Comparison of ENCODE assay signal across 8 cellular contexts in the genomic region with DNA sequence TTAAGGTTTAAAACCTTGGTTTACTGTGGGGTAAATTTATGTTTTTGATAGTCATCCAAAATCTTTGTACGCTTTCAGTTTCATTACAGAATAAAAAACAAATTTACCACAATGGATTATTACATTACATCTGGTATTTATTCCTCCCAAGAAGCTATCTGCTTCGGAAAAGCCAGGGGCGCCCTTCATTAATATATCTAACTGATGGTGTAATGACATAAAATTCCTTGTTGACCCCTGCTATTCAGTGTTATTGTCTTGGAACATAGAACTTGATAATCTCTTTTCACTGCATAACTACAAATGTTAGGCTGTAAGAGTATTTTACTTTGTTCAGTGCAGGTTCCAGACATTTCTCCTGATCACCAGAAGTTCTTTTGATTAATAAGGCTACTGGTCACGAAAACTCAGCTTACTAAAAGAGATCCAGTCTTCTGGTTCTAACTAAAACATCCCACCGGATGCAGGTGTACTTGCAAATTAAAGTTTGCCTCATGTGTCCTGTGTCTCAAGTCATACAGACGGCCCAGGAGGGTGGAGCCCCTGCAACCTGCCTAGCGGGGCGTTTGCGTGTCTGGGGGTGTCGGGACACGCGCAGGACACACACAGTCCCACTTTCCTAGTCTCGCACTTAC. TPM values are rescaled to one million over a fixed set of nuclear protein-coding genes. Genes with fewer than 3 reads are reported as not detected.
A peak's percentile ranks its signal among the peaks of the same experiment; 100 is the strongest.
DNase-seq lines count a peak whose midpoint lies in the region; ATAC-seq and TF ChIP-seq lines count a peak whose summit lies in the region.

No MANE protein-coding gene starts in this region.

- H3K36me3 Mint-ChIP-seq in activated CD4-positive, alpha-beta T cell treated with anti-CD3 and anti-CD28 coated beads for 36 hours (ENCODE audit: low read depth), result no peaks in the 10 kb centered on the region
- H3K36me3 Mint-ChIP-seq in activated CD8-positive, alpha-beta T cell treated with anti-CD3 and anti-CD28 coated beads, Interleukin-2, amount 10 ng/mL, durations not matched to agents 7 days and 5 days (ENCODE audit: low read depth), result no peaks in the 10 kb centered on the region

- CTCF ChIA-PET in activated CD4-positive, alpha-beta T cell treated with anti-CD3 and anti-CD28 coated beads for 36 hours (lab: Charles Lee), result interaction anchor here (0.8 to 2.4 kb wide), 3 partner anchors 74 to 249 kb away, joined by 3 to 7 read pairs (median 4); no protein-coding TSS in a partner anchor
- CTCF ChIA-PET in activated CD8-positive, alpha-beta T cell treated with anti-CD3 and anti-CD28 coated beads, Interleukin-2, amount 10 ng/mL, durations not matched to agents 7 days and 5 days (lab: Charles Lee), result interaction anchor here (0.8 to 8.7 kb wide), 16 partner anchors 10 to 287 kb away, joined by 3 to 57 read pairs (median 4); no protein-coding TSS in a partner anchor

- 2% methylated on average over 13 of the region's 13 CpGs for WGBS in testis, 2 donors

- H3K36me3 ChIP-seq in iPS-20b (ENCODE audit: insufficient read depth, low read depth, low read length) (no peaks in the 10 kb centered on the region), testis (ENCODE audit: low read depth, missing control alignments) (no peaks in the 10 kb centered on the region)

- H3K9me3 ChIP-seq in iPS-20b (ENCODE audit: insufficient read depth, low read depth, low read length), result no peaks in the 10 kb centered on the region
- H3K9me3 ChIP-seq in testis, result no peaks in the 10 kb centered on the region

- H3K27ac Mint-ChIP-seq in activated CD4-positive, alpha-beta T cell treated with anti-CD3 and anti-CD28 coated beads for 36 hours, result peak overlapping the region; percentile 95
- peak overlapping the region; percentile 85 for H3K27ac Mint-ChIP-seq in activated CD8-positive, alpha-beta T cell treated with anti-CD3 and anti-CD28 coated beads, Interleukin-2, amount 10 ng/mL, durations not matched to agents 7 days and 5 days

- H3K27ac ChIP-seq in iPS-20b (ENCODE audit: low read length), result no peak overlapping the region
- H3K27ac ChIP-seq in testis, result peak overlapping the region in 1 of 2 donors; percentile 94

- peaks cover 26% of the 10 kb centered on the region for H3K4me1 Mint-ChIP-seq in activated CD4-positive, alpha-beta T cell treated with anti-CD3 and anti-CD28 coated beads for 36 hours
- H3K4me1 Mint-ChIP-seq in activated CD8-positive, alpha-beta T cell treated with anti-CD3 and anti-CD28 coated beads, Interleukin-2, amount 10 ng/mL, durations not matched to agents 7 days and 5 days (ENCODE audit: low read depth), result peaks cover 17% of the 10 kb centered on the region

- H3K4me3 ChIP-seq in iPS-20b (ENCODE audit: low read length), result peak overlapping the region; percentile 67
- peak overlapping the region; percentile 82 to 85 for H3K4me3 ChIP-seq in testis

- TF ChIP-seq POLR2A in testis (IDR thresholded peaks at IDR 0.05), result no peak

- no peaks in the 10 kb centered on the region for H3K27me3 ChIP-seq in iPS-20b (ENCODE audit: insufficient read depth, low read length)
- H3K27me3 ChIP-seq in testis, result no peaks in the 10 kb centered on the region

- no peak for DNase-seq in activated CD4-positive, alpha-beta T cell treated with anti-CD3 and anti-CD28 coated beads for 36 hours
- DNase-seq in activated CD4-positive, alpha-beta T cell treated with anti-CD3 and anti-CD28 coated beads, Interleukin-2, amount 50 U/mL, for 4 hours, result no peak
- no peak for DNase-seq in activated CD8-positive, alpha-beta T cell treated with anti-CD3 and anti-CD28 coated beads, Interleukin-2, amount 10 ng/mL, durations not matched to agents 7 days and 5 days
- DNase-seq in testis (no peak), SHP77 (lab: John Stamatoyannopoulos, UW) (no peak)

- H3K9me3 Mint-ChIP-seq in activated CD4-positive, alpha-beta T cell treated with anti-CD3 and anti-CD28 coated beads for 36 hours (ENCODE audit: low read depth), result no peaks in the 10 kb centered on the region
- H3K9me3 Mint-ChIP-seq in activated CD8-positive, alpha-beta T cell treated with anti-CD3 and anti-CD28 coated beads, Interleukin-2, amount 10 ng/mL, durations not matched to agents 7 days and 5 days (ENCODE audit: insufficient read depth), result no peaks in the 10 kb centered on the region

- peak overlapping the region; percentile 89 for H3K4me3 Mint-ChIP-seq in activated CD4-positive, alpha-beta T cell treated with anti-CD3 and anti-CD28 coated beads for 36 hours
- H3K4me3 Mint-ChIP-seq in activated CD8-positive, alpha-beta T cell treated with anti-CD3 and anti-CD28 coated beads, Interleukin-2, amount 10 ng/mL, durations not matched to agents 7 days and 5 days, result peak overlapping the region; percentile 79

- no peaks in the 10 kb centered on the region for H3K27me3 Mint-ChIP-seq in activated CD4-positive, alpha-beta T cell treated with anti-CD3 and anti-CD28 coated beads for 36 hours
- no peaks in the 10 kb centered on the region for H3K27me3 Mint-ChIP-seq in activated CD8-positive, alpha-beta T cell treated with anti-CD3 and anti-CD28 coated beads, Interleukin-2, amount 10 ng/mL, durations not matched to agents 7 days and 5 days (ENCODE audit: low read depth)

- peaks cover 22% of the 10 kb centered on the region for H3K4me1 ChIP-seq in iPS-20b (ENCODE audit: insufficient read depth, low read length)
- no peaks in the 10 kb centered on the region for H3K4me1 ChIP-seq in testis

- POLR2A ChIA-PET in activated CD4-positive, alpha-beta T cell treated with anti-CD3 and anti-CD28 coated beads for 36 hours (lab: Charles Lee), result interaction anchor here (0.7 kb wide), 1 partner anchor 208 kb away, joined by 3 read pairs; no protein-coding TSS in a partner anchor
- POLR2A ChIA-PET in activated CD8-positive, alpha-beta T cell treated with anti-CD3 and anti-CD28 coated beads, Interleukin-2, amount 10 ng/mL, durations not matched to agents 7 days and 5 days (lab: Charles Lee), result interaction anchor here (0.7 to 3.5 kb wide), 16 partner anchors 8 to 1446 kb away, joined by 3 to 24 read pairs (median 4); partner anchors contain the start of gene UMAD1

- no peak overlapping the region for H3K9ac ChIP-seq in iPS-20b (ENCODE audit: low read depth, low read length)

- TF ChIP-seq CTCF in testis (IDR thresholded peaks at IDR 0.05), result no peak

- ATAC-seq in activated CD4-positive, alpha-beta T cell treated with anti-CD3 and anti-CD28 coated beads for 36 hours, result no peak
- no peak for ATAC-seq in activated CD8-positive, alpha-beta T cell treated with anti-CD3 and anti-CD28 coated beads, Interleukin-2, amount 10 ng/mL, durations not matched to agents 7 days and 5 days
- ATAC-seq in GM21529 (IDR thresholded peaks at IDR 0.05; ENCODE audit: unreplicated experiment) (no peak), GM21786 (IDR thresholded peaks at IDR 0.05; ENCODE audit: unreplicated experiment) (no peak)

- intact Hi-C loops in activated CD4-positive, alpha-beta T cell treated with anti-CD3 and anti-CD28 coated beads for 36 hours (cut with DNase I, micrococcal nuclease), result loop anchor here (1.0 to 10.0 kb wide), 16 partner anchors 23 to 785 kb away; partner anchors contain the start of genes C1GALT1 (in 2 of the 2), MIOS (in 2 of the 2), UMAD1 (in 2 of the 2) and RPA3 (in 1 of the 2)
- intact Hi-C loops in testis (cut with DNase I; ENCODE audit: low total_unique reads), result no loop called here

RNA-seq across cellular contexts. Expression of gene GLCCI1, which starts 0.6 kb away (rescaled TPM):
- 10 to 100 TPM; 12.3 to 15.1 TPM for total RNA-seq in activated CD4-positive, alpha-beta T cell treated with anti-CD3 and anti-CD28 coated beads for 36 hours
- 10 to 100 TPM; 17.5 to 17.7 TPM for total RNA-seq in activated CD8-positive, alpha-beta T cell treated with anti-CD3 and anti-CD28 coated beads, Interleukin-2, amount 10 ng/mL, durations not matched to agents 7 days and 5 days
- total RNA-seq in testis, result 10 to 100 TPM; 30.2 to 49.8 TPM
- 42.2 TPM for polyA plus RNA-seq in testis (ENCODE audit: insufficient read depth, low read depth, low replicate concordance)
